ENCODE assay signal across 17 cellular contexts in the genomic region with DNA sequence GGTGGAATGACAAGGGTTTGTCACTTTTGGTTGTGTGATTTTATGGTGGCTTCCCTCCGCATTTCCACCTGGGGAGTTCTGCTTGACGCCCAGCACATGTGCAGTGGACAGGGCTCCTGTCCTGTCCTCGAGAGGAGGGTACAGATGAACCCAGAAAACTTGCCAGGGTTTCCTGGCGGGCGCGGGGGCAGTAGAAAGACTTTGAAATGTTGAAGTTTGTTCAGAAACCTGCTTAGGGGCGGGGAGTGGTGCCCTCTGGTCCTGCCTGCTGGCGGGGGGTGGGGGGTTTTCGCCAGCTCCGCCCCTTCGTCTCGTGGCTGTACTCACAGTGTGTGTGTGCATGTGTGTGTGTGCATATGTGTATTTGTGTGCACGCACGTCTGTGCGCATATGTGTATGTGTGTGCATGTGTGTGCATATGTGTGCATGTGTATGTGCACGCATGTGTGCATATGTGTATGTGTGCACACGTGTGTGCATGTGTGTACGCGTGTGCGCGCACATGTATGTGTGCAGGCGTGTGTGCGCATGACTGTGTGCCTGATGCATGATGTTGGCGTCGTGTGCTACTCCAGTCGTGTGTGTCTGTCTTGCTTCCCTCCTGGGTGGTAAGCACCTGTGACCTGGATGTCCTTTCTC.
"Had no signal": no experiment of that assay in that cellular context is flagged by ENCODE, and none has a peak within 500 bp of the region (broad histone marks: within the 10 kb centered on the region; RNA-seq: fewer than 3 reads in every experiment).

No MANE protein-coding gene starts in this region.

- H3K4me3 ChIP-seq: heart left ventricle, pancreas, stomach, transverse colon had no signal

- ATAC-seq: activated T-cell treated with anti-CD3 and anti-CD28 coated beads, Interleukin-2, amount 50 U/mL, for 4 hours; heart left ventricle; left cardiac atrium; pancreas; right cardiac atrium had no signal

- DNase-seq: activated CD8-positive, alpha-beta memory T cell treated with anti-CD3 and anti-CD28 coated beads, Interleukin-2, amount 50 U/mL, for 48 hours; activated effector memory CD4-positive, alpha-beta T cell treated with Interleukin-2 at 50 U/mL for 16 hours; activated naive CD4-positive, alpha-beta T cell treated with anti-CD3 and anti-CD28 coated beads for 36 hours; activated naive CD8-positive, alpha-beta T cell treated with anti-CD3 and anti-CD28 coated beads, Interleukin-2, amount 10 ng/mL, durations not matched to agents 7 days and 5 days; activated T-cell treated with anti-CD3 and anti-CD28 coated beads, Interleukin-2, amount 50 U/mL, for 4 hours; amniotic stem cell; islet precursor cell; left cardiac atrium; mesendoderm; naive B cell; stomach; T-helper 9 cell; transverse colon had no signal

- H3K27ac ChIP-seq: heart left ventricle, neutrophil, pancreas, stomach, transverse colon had no signal

- FAIRE-seq: pancreas had no signal

- H3K9me3 ChIP-seq: heart left ventricle, neutrophil, pancreas, stomach, transverse colon had no signal

- H3K27me3 ChIP-seq: heart left ventricle, neutrophil, pancreas, stomach, transverse colon had no signal
